1 cellular context compared by ENCODE assay signal in the genomic region with DNA sequence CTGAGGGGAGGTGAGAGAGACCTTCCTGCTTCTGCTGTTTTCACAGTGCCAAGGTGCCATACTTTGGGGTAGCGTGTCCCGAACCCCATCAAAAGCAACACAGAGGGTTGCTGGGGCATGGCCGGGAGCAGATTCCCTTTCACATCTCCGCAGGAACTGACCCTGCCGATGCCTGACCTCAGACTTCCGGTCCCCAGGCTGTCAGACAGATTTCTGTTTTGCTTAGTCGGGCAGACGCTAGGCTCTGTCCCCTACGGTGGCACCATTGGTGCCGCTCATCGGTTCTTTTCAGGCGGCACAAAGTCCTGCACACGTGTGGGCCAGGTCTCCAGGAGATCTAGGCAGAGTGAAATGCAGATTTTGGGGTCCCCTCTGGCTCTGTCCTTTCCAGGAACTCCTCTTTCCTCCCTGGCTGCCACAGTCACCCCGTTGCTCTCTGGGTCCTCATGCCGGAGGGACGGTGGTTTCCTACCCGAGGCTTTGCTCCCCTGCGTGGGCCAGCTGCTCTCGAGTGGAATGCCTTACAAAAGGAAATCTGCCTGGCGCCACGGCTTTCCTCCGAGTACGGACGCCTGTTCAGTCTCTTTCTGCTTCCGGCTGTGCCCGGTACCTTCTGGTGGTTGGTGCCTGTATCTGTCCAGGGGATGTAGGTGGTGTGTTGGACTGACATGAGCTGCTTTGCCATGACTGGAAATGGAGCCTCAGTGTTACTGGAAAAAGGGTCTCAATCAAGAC.
TF ChIP-seq lines count a peak whose summit lies in the region.

No MANE protein-coding gene starts in this region.

TF ChIP-seq in SK-N-SH, 30 proteins besides CTCF, POLR2A, EP300 and RAD21 (continued from another document):
- no peak for TF ChIP-seq RFX5 (IDR thresholded peaks at IDR 0.05; ENCODE audit: low read length)
- TF ChIP-seq, protein P1, sequence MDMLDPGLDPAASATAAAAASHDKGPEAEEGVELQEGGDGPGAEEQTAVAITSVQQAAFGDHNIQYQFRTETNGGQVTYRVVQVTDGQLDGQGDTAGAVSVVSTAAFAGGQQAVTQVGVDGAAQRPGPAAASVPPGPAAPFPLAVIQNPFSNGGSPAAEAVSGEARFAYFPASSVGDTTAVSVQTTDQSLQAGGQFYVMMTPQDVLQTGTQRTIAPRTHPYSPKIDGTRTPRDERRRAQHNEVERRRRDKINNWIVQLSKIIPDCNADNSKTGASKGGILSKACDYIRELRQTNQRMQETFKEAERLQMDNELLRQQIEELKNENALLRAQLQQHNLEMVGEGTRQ (IDR thresholded peaks at IDR 0.05; ENCODE audit: borderline replicate concordance, low read depth, low read length) = no peak
- TF ChIP-seq GABPA (IDR thresholded peaks at IDR 0.05; ENCODE audit: low read depth) = no peak
- no peak for TF ChIP-seq MEF2A (IDR thresholded peaks at IDR 0.05; ENCODE audit: borderline replicate concordance, low read depth)
- TF ChIP-seq TCF12 (IDR thresholded peaks at IDR 0.05) = no peak
